In the genomic region with DNA sequence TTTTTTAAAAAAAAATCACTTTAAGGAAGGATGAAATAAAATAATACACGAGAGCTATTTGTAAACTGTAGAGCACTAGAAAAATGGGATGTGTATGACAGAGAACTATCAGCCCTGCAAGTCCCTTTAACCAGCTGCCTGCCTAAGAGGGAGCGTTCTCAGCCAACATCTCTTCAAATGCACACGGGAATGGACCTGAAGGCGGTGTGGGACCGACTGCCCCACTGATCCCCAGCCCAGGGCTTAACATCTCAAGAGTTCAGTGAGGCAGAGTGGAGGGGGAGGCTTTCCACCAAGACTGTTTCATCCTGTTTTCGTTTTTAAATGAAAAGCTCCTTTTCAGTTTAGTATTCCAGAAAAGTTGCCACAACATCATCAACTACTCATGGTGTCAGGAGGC, we compare ENCODE assay signal across 11 cellular contexts. TPM values are rescaled to one million over a fixed set of nuclear protein-coding genes. Genes with fewer than 3 reads are reported as not detected.
DNase-seq lines count a peak whose midpoint lies in the region; ATAC-seq and TF ChIP-seq lines count a peak whose summit lies in the region.
"Had no signal": no experiment of that assay in that cellular context is flagged by ENCODE, and none has a peak within 500 bp of the region (broad histone marks: within the 10 kb centered on the region; RNA-seq: fewer than 3 reads in every experiment).

No MANE protein-coding gene starts in this region.

- H3K27me3 ChIP-seq in rectal smooth muscle tissue (ENCODE audit: control insufficient read depth, insufficient read depth, low read length), result no peaks in the 10 kb centered on the region

- H3K9me3 Mint-ChIP-seq in activated CD4-positive, alpha-beta T cell treated with anti-CD3 and anti-CD28 coated beads, Interleukin-2, amount 10 ng/mL, durations not matched to agents 24 days and 14 days, result no peaks in the 10 kb centered on the region

- peaks cover 6% of the 10 kb centered on the region for H3K36me3 Mint-ChIP-seq in activated CD4-positive, alpha-beta T cell treated with anti-CD3 and anti-CD28 coated beads, Interleukin-2, amount 10 ng/mL, durations not matched to agents 24 days and 14 days (ENCODE audit: low read depth)

- peak; percentile 66 for DNase-seq in activated CD4-positive, alpha-beta T cell treated with anti-CD3 and anti-CD28 coated beads, Interleukin-2, amount 10 ng/mL, durations not matched to agents 24 days and 14 days
- DNase-seq in activated CD4-positive, alpha-beta T cell treated with anti-CD3 and anti-CD28 coated beads for 1 hour, result no peak
- DNase-seq in NB4 (ENCODE audit: low read depth) (no peak), cerebellar cortex (ENCODE audit: low spot score) (peak; percentile 45), AML-193 (lab: John Stamatoyannopoulos, UW) (no peak)
- DNase-seq in stimulated activated CD4-positive, alpha-beta T cell treated with anti-CD3 and anti-CD28 coated beads, Interleukin-15, amount 100 ng/mL, for 24 hours, result no peak
- DNase-seq: aorta, DMS 273 treated with DMSO at 0.1 percent for 48 hours, left cardiac atrium had no signal

- no peaks in the 10 kb centered on the region for H3K36me3 ChIP-seq in rectal smooth muscle tissue (ENCODE audit: control insufficient read depth, insufficient read depth, low read length)

- peak overlapping the region; percentile 92 for H3K4me3 ChIP-seq in NB4 (ENCODE audit: low read depth, low read length)
- H3K4me3 ChIP-seq in rectal smooth muscle tissue (ENCODE audit: low read length), result peak overlapping the region; percentile 9

- no peak overlapping the region for H3K9ac ChIP-seq in rectal smooth muscle tissue (ENCODE audit: low read length)

- no peaks in the 10 kb centered on the region for H3K27me3 Mint-ChIP-seq in activated CD4-positive, alpha-beta T cell treated with anti-CD3 and anti-CD28 coated beads, Interleukin-2, amount 10 ng/mL, durations not matched to agents 24 days and 14 days

- H3K4me1 ChIP-seq in rectal smooth muscle tissue (ENCODE audit: control insufficient read depth, insufficient read depth, low read length), result peaks cover 3% of the 10 kb centered on the region

- H3K27ac ChIP-seq in rectal smooth muscle tissue (ENCODE audit: low read depth, low read length), result no peak overlapping the region

- intact Hi-C loops in activated CD4-positive, alpha-beta T cell treated with anti-CD3 and anti-CD28 coated beads, Interleukin-2, amount 10 ng/mL, durations not matched to agents 24 days and 14 days (cut with micrococcal nuclease), result loop anchor here (1.0 to 10.0 kb wide), 4 partner anchors 8 to 782 kb away; a partner anchor contains a TSS

- H3K4me1 Mint-ChIP-seq in activated CD4-positive, alpha-beta T cell treated with anti-CD3 and anti-CD28 coated beads, Interleukin-2, amount 10 ng/mL, durations not matched to agents 24 days and 14 days, result peaks cover 56% of the 10 kb centered on the region

- peak overlapping the region; percentile 91 for H3K27ac Mint-ChIP-seq in activated CD4-positive, alpha-beta T cell treated with anti-CD3 and anti-CD28 coated beads, Interleukin-2, amount 10 ng/mL, durations not matched to agents 24 days and 14 days

- H3K4me3 Mint-ChIP-seq in activated CD4-positive, alpha-beta T cell treated with anti-CD3 and anti-CD28 coated beads, Interleukin-2, amount 10 ng/mL, durations not matched to agents 24 days and 14 days, result peak overlapping the region; percentile 89

- no peak for ATAC-seq in HG03135 (IDR thresholded peaks at IDR 0.05; ENCODE audit: unreplicated experiment)
- ATAC-seq: left cardiac atrium had no signal

- no peak for TF ChIP-seq POLR2A in NB4 (IDR thresholded peaks at IDR 0.05; ENCODE audit: extremely low read depth, insufficient read length)

- no peak for TF ChIP-seq CTCF in NB4 (IDR thresholded peaks at IDR 0.05; ENCODE audit: low read depth, low read length)

RNA-seq across cellular contexts. Expression of a gene that starts 2.2 kb away (rescaled TPM):
- total RNA-seq in activated CD4-positive, alpha-beta T cell treated with anti-CD3 and anti-CD28 coated beads, Interleukin-2, amount 10 ng/mL, durations not matched to agents 24 days and 14 days, result 40.2 and 45.0 TPM in 2 replicates

Comparison
In these comparisons a context has a peak if more than half of its experiments do, and no peak if none do; other contexts are left out.
1. DNase-seq: peak in activated CD4-positive, alpha-beta T cell treated with anti-CD3 and anti-CD28 coated beads, Interleukin-2, amount 10 ng/mL, durations not matched to agents 24 days and 14 days (single experiment) and cerebellar cortex (single experiment); none in activated CD4-positive, alpha-beta T cell treated with anti-CD3 and anti-CD28 coated beads for 1 hour (single experiment), NB4 (single experiment), AML-193 (0 of 2) and stimulated activated CD4-positive, alpha-beta T cell treated with anti-CD3 and anti-CD28 coated beads, Interleukin-15, amount 100 ng/mL, for 24 hours (single experiment).